15 cellular contexts compared by ENCODE assay signal in genomic region chr10:31011017-31011659, GRCh38. TPM values are rescaled to one million over a fixed set of nuclear protein-coding genes. Genes with fewer than 3 reads are reported as not detected.
DNase-seq lines count a peak whose midpoint lies in the region; ATAC-seq and TF ChIP-seq lines count a peak whose summit lies in the region.
"Had no signal": no experiment of that assay in that cellular context is flagged by ENCODE, and none has a peak within 500 bp of the region (broad histone marks: within the 10 kb centered on the region; RNA-seq: fewer than 3 reads in every experiment).

No MANE protein-coding gene starts in this region.

- ATAC-seq in GM18907 (IDR thresholded peaks at IDR 0.05; ENCODE audit: unreplicated experiment) = no peak
- ATAC-seq: foreskin keratinocyte; stimulated activated memory B cell treated with anti-CD40 and anti-IgM and Interleukin-4, amounts not matched to agents 10 μg/mL and 1 μg/mL and 100 μg/mL, for 72 hours had no signal

- no peaks in the 10 kb centered on the region for H3K9me3 Mint-ChIP-seq in activated naive CD4-positive, alpha-beta T cell treated with anti-CD3 and anti-CD28 coated beads for 36 hours
- H3K9me3 Mint-ChIP-seq in activated naive CD4-positive, alpha-beta T cell treated with anti-CD3 and anti-CD28 coated beads, Interleukin-2, amount 10 ng/mL, durations not matched to agents 7 days and 5 days = no peaks in the 10 kb centered on the region
- peaks cover 10% of the 10 kb centered on the region for H3K9me3 Mint-ChIP-seq in neural crest cell
- H3K9me3 Mint-ChIP-seq: activated CD4-positive, alpha-beta memory T cell treated with anti-CD3 and anti-CD28 coated beads for 36 hours; central memory CD8-positive, alpha-beta T cell; H9 had no signal

- H3K27ac ChIP-seq in left ventricle myocardium inferior (replicated peaks) (peak overlapping the region; percentile 80), vagina (peak overlapping the region; percentile 61)
- H3K27ac ChIP-seq: foreskin keratinocyte had no signal

- DNase-seq in activated naive CD4-positive, alpha-beta T cell treated with anti-CD3 and anti-CD28 coated beads for 36 hours = no peak
- DNase-seq in activated naive CD4-positive, alpha-beta T cell treated with anti-CD3 and anti-CD28 coated beads, Interleukin-2, amount 10 ng/mL, durations not matched to agents 7 days and 5 days = no peak
- DNase-seq in left ventricle myocardium inferior (no peak), neural crest cell (ENCODE audit: low read depth, low spot score) (no peak), vagina (ENCODE audit: extremely low spot score in 2 of 2) (no peak), SIG-M5 treated with dmso at 0.1 percent for 504 hours (lab: John Stamatoyannopoulos, UW; ENCODE audit: unreplicated experiment) (no peak), NCI-H1092 (lab: John Stamatoyannopoulos, UW) (no peak)
- DNase-seq: activated CD4-positive, alpha-beta memory T cell treated with anti-CD3 and anti-CD28 coated beads for 36 hours; foreskin keratinocyte; H9; MM.1S; NCI-H69 had no signal

- H3K9me3 ChIP-seq in left ventricle myocardium inferior (replicated peaks) = no peaks in the 10 kb centered on the region
- H3K9me3 ChIP-seq in vagina = no peaks in the 10 kb centered on the region

- H3K36me3 Mint-ChIP-seq in activated naive CD4-positive, alpha-beta T cell treated with anti-CD3 and anti-CD28 coated beads for 36 hours (ENCODE audit: low read depth) = peaks cover 4% of the 10 kb centered on the region
- no peaks in the 10 kb centered on the region for H3K36me3 Mint-ChIP-seq in activated naive CD4-positive, alpha-beta T cell treated with anti-CD3 and anti-CD28 coated beads, Interleukin-2, amount 10 ng/mL, durations not matched to agents 7 days and 5 days
- H3K36me3 Mint-ChIP-seq in neural crest cell (ENCODE audit: low read depth) = peaks cover 5% of the 10 kb centered on the region
- H3K36me3 Mint-ChIP-seq: activated CD4-positive, alpha-beta memory T cell treated with anti-CD3 and anti-CD28 coated beads for 36 hours had no signal

- peaks cover 18% of the 10 kb centered on the region for H3K4me1 Mint-ChIP-seq in activated naive CD4-positive, alpha-beta T cell treated with anti-CD3 and anti-CD28 coated beads for 36 hours (ENCODE audit: low read depth)
- peaks cover 6% of the 10 kb centered on the region for H3K4me1 Mint-ChIP-seq in activated naive CD4-positive, alpha-beta T cell treated with anti-CD3 and anti-CD28 coated beads, Interleukin-2, amount 10 ng/mL, durations not matched to agents 7 days and 5 days
- H3K4me1 Mint-ChIP-seq in neural crest cell = peaks cover 29% of the 10 kb centered on the region
- H3K4me1 Mint-ChIP-seq: stimulated activated memory B cell treated with anti-CD40 and anti-IgM and Interleukin-4, amounts not matched to agents 10 μg/mL and 1 μg/mL and 100 μg/mL, for 72 hours had no signal

- H3K27ac Mint-ChIP-seq in activated naive CD4-positive, alpha-beta T cell treated with anti-CD3 and anti-CD28 coated beads for 36 hours = peak overlapping the region; percentile 10
- H3K27ac Mint-ChIP-seq in activated naive CD4-positive, alpha-beta T cell treated with anti-CD3 and anti-CD28 coated beads, Interleukin-2, amount 10 ng/mL, durations not matched to agents 7 days and 5 days = no peak overlapping the region
- H3K27ac Mint-ChIP-seq in neural crest cell (ENCODE audit: unreplicated experiment) = no peak overlapping the region
- H3K27ac Mint-ChIP-seq: activated CD4-positive, alpha-beta memory T cell treated with anti-CD3 and anti-CD28 coated beads for 36 hours; H9; stimulated activated memory B cell treated with anti-CD40 and anti-IgM and Interleukin-4, amounts not matched to agents 10 μg/mL and 1 μg/mL and 100 μg/mL, for 72 hours had no signal

- TF ChIP-seq POLR2A in vagina (IDR thresholded peaks at IDR 0.05) = no peak

- H3K4me3 Mint-ChIP-seq in activated naive CD4-positive, alpha-beta T cell treated with anti-CD3 and anti-CD28 coated beads for 36 hours = no peak overlapping the region
- no peak overlapping the region for H3K4me3 Mint-ChIP-seq in activated naive CD4-positive, alpha-beta T cell treated with anti-CD3 and anti-CD28 coated beads, Interleukin-2, amount 10 ng/mL, durations not matched to agents 7 days and 5 days
- peak overlapping the region; percentile 1 for H3K4me3 Mint-ChIP-seq in neural crest cell
- H3K4me3 Mint-ChIP-seq: activated CD4-positive, alpha-beta memory T cell treated with anti-CD3 and anti-CD28 coated beads for 36 hours; central memory CD8-positive, alpha-beta T cell; H9; stimulated activated memory B cell treated with anti-CD40 and anti-IgM and Interleukin-4, amounts not matched to agents 10 μg/mL and 1 μg/mL and 100 μg/mL, for 72 hours had no signal

- no peaks in the 10 kb centered on the region for H3K27me3 Mint-ChIP-seq in activated naive CD4-positive, alpha-beta T cell treated with anti-CD3 and anti-CD28 coated beads for 36 hours (ENCODE audit: low read depth)
- no peaks in the 10 kb centered on the region for H3K27me3 Mint-ChIP-seq in activated naive CD4-positive, alpha-beta T cell treated with anti-CD3 and anti-CD28 coated beads, Interleukin-2, amount 10 ng/mL, durations not matched to agents 7 days and 5 days
- no peaks in the 10 kb centered on the region for H3K27me3 Mint-ChIP-seq in neural crest cell (ENCODE audit: low read depth)
- H3K27me3 Mint-ChIP-seq: activated CD4-positive, alpha-beta memory T cell treated with anti-CD3 and anti-CD28 coated beads for 36 hours; central memory CD8-positive, alpha-beta T cell; stimulated activated memory B cell treated with anti-CD40 and anti-IgM and Interleukin-4, amounts not matched to agents 10 μg/mL and 1 μg/mL and 100 μg/mL, for 72 hours had no signal

- H3K4me1 ChIP-seq in left ventricle myocardium inferior = peaks cover 64% of the 10 kb centered on the region
- H3K4me1 ChIP-seq in vagina = peaks cover 31% of the 10 kb centered on the region
- H3K4me1 ChIP-seq: foreskin keratinocyte had no signal

- H3K27me3 ChIP-seq in left ventricle myocardium inferior (ENCODE audit: low read depth) (no peaks in the 10 kb centered on the region), vagina (no peaks in the 10 kb centered on the region)
- H3K27me3 ChIP-seq: foreskin keratinocyte had no signal

- TF ChIP-seq CTCF in left ventricle myocardium inferior (IDR thresholded peaks at IDR 0.05; ENCODE audit: borderline replicate concordance) = no peak
- TF ChIP-seq CTCF in neural crest cell (conservative IDR thresholded peaks at IDR 0.05) = no peak
- TF ChIP-seq CTCF in vagina (IDR thresholded peaks at IDR 0.05) = no peak

- no peaks in the 10 kb centered on the region for H3K36me3 ChIP-seq in left ventricle myocardium inferior
- no peaks in the 10 kb centered on the region for H3K36me3 ChIP-seq in vagina

- CTCF ChIA-PET in activated naive CD4-positive, alpha-beta T cell treated with anti-CD3 and anti-CD28 coated beads for 36 hours (lab: Charles Lee) = no interaction called here
- CTCF ChIA-PET in activated naive CD4-positive, alpha-beta T cell treated with anti-CD3 and anti-CD28 coated beads, Interleukin-2, amount 10 ng/mL, durations not matched to agents 7 days and 5 days (lab: Charles Lee) = no interaction called here

- H3K4me3 ChIP-seq in left ventricle myocardium inferior (no peak overlapping the region), vagina (no peak overlapping the region)

- intact Hi-C loops in activated naive CD4-positive, alpha-beta T cell treated with anti-CD3 and anti-CD28 coated beads for 36 hours (cut with micrococcal nuclease) = no loop called here
- intact Hi-C loops in left ventricle myocardium inferior (cut with micrococcal nuclease) = no loop called here
- intact Hi-C loops in vagina (cut with DNase I) = no loop called here

RNA-seq across cellular contexts. Expression of gene ZNF438, which starts 20.5 kb away (rescaled TPM):
- 1 to 10 TPM; 2.4 to 2.6 TPM for total RNA-seq in activated naive CD4-positive, alpha-beta T cell treated with anti-CD3 and anti-CD28 coated beads for 36 hours
- 13.2 TPM for total RNA-seq in left ventricle myocardium inferior
- 3.5 and 4.0 TPM in 2 replicates for total RNA-seq in neural crest cell
- 11.8 TPM for total RNA-seq in vagina
